ENCODE assay signal across 1 cellular context in genomic region chr16:714558-715447, GRCh38.
TF ChIP-seq lines count a peak whose summit lies in the region.

Gene METRN (plus strand): TSS chr16:715118. CDS start chr16:715290, 172 bp downstream.

TF ChIP-seq in K562, 482 proteins besides CTCF, POLR2A, EP300 and RAD21 (continued from another document):
- no peak for TF ChIP-seq USF1 (CRISPR knock-in tag; IDR thresholded peaks at IDR 0.05)
- no peak for TF ChIP-seq IRF9 (tag; IDR thresholded peaks at IDR 0.05)
- no peak for TF ChIP-seq ZNF511 (CRISPR knock-in tag; IDR thresholded peaks at IDR 0.05)
- TF ChIP-seq THAP7 (CRISPR knock-in tag; IDR thresholded peaks at IDR 0.05) = no peak
- TF ChIP-seq ZNF184 (CRISPR knock-in tag; IDR thresholded peaks at IDR 0.05) = no peak
- no peak for TF ChIP-seq HCFC1 (IDR thresholded peaks at IDR 0.05; ENCODE audit: low read depth, low read length)
